In the genomic region with DNA sequence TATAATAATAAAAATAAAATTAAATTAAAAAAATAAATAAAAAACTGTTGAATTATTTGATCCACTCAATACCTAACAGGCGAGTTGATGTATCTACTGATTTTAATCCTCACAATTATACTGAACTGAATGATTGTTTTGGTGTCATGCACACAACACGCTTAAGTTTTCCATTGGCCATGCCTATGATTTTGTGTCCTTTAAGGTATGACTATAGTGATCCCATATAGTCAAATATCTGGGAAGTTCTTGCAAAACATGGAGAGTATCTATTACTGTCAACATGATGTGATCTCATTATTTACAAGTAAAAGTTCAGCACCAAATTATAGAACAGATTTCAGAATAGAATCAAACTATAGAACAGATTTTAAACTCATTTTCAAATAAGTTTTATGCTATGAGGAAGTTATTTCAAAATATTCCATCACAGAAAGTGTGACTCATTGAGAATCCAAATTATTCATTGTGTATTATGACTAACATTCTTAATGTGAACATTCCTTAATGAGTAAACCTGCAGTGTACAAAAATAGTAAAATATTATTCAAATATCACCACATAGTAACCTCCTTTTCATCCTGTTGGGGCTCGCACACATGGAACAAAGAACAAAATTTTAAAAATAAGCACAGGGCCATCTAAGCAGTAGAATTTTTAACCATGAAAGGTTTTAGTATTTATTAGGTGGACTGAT, we compare ENCODE assay signal across 16 cellular contexts.
DNase-seq lines count a peak whose midpoint lies in the region; ATAC-seq and TF ChIP-seq lines count a peak whose summit lies in the region.
"Had no signal": no experiment of that assay in that cellular context is flagged by ENCODE, and none has a peak within 500 bp of the region (broad histone marks: within the 10 kb centered on the region; RNA-seq: fewer than 3 reads in every experiment).

No MANE protein-coding gene starts in this region.

- no peaks in the 10 kb centered on the region for H4K20me1 ChIP-seq in fibroblast of lung (ENCODE audit: control insufficient read depth, extremely low read depth, insufficient read depth, low read length)

- H3K4me1 ChIP-seq in RWPE2 (ENCODE audit: insufficient read depth, poor library complexity, severe bottlenecking) = peaks cover 19% of the 10 kb centered on the region
- peaks cover 4% of the 10 kb centered on the region for H3K4me1 ChIP-seq in fibroblast of lung (ENCODE audit: control insufficient read depth, extremely low read depth, insufficient read depth, low read length)

- peak overlapping the region; percentile 93 for H3K27ac ChIP-seq in RWPE2 (ENCODE audit: poor library complexity, severe bottlenecking)
- H3K27ac ChIP-seq in fibroblast of lung (ENCODE audit: insufficient read depth, low read length) = peak overlapping the region; percentile 66
- H3K27ac ChIP-seq: tibial artery had no signal

- DNase-seq in ELR (ENCODE audit: low read depth) (peak; percentile 75), RWPE2 (ENCODE audit: low spot score) (no peak), fibroblast of lung (ENCODE audit: low read depth in 2 of 2) (peak; percentile 64 to 69), renal cortical epithelial cell (ENCODE audit: low read depth) (peak; percentile 91), GOT3 (lab: John Stamatoyannopoulos, UW) (no peak), germinal center (ENCODE audit: low spot score) (no peak), ureter (ENCODE audit: low spot score) (no peak)
- DNase-seq: activated effector memory CD4-positive, alpha-beta T cell treated with anti-CD3 and anti-CD28 coated beads, Interleukin-2, amount 50 U/mL, for 16 hours; CD4-positive, alpha-beta T cell; effector CD8-positive, alpha-beta T cell; left colon; naive B cell; NCI-H1105 treated with DMSO at 0.1 percent for 48 hours; tibial artery had no signal

- no peak overlapping the region for H2AFZ ChIP-seq in fibroblast of lung (ENCODE audit: low read length)

- H3K27me3 ChIP-seq in RWPE2 (ENCODE audit: insufficient read depth, poor library complexity, severe bottlenecking) (no peaks in the 10 kb centered on the region), fibroblast of lung (ENCODE audit: control insufficient read depth, insufficient read depth, low read length) (no peaks in the 10 kb centered on the region)
- H3K27me3 ChIP-seq: tibial artery had no signal

- H3K9me3 ChIP-seq in RWPE2 (ENCODE audit: severe bottlenecking) = no peaks in the 10 kb centered on the region
- H3K9me3 ChIP-seq in fibroblast of lung (ENCODE audit: control insufficient read depth, insufficient read depth, low read depth, low read length) = no peaks in the 10 kb centered on the region
- H3K9me3 ChIP-seq: tibial artery had no signal

- no peak for TF ChIP-seq POLR2A in GM18505 (IDR thresholded peaks at IDR 0.05; ENCODE audit: borderline replicate concordance, extremely low read depth, insufficient read depth, insufficient read length)

- no peaks in the 10 kb centered on the region for H3K79me2 ChIP-seq in fibroblast of lung (ENCODE audit: control insufficient read depth, insufficient read depth, low read length)

- H3K4me2 ChIP-seq in fibroblast of lung (ENCODE audit: extremely low read depth, insufficient read depth, low read length) = peak overlapping the region; percentile 25

- H3K4me3 ChIP-seq in RWPE2 (ENCODE audit: severe bottlenecking) (no peak overlapping the region), fibroblast of lung (replicated peaks in 1 of 4; ENCODE audit: control extremely low read depth in 1 of 4, insufficient read depth in 1 of 4, low read depth in 3 of 4, low read length in 4 of 4) (no peak overlapping the region)
- H3K4me3 ChIP-seq: tibial artery had no signal

- H3K36me3 ChIP-seq in RWPE2 (ENCODE audit: low read depth) (no peaks in the 10 kb centered on the region), fibroblast of lung (ENCODE audit: control insufficient read depth, insufficient read depth, low read length) (no peaks in the 10 kb centered on the region)
- H3K36me3 ChIP-seq: tibial artery had no signal

- H3K9ac ChIP-seq in fibroblast of lung (ENCODE audit: insufficient read depth, low read length) = no peak overlapping the region

- ATAC-seq in RWPE2 (ENCODE audit: low read depth) = peak; percentile 99
- no peak for ATAC-seq in GM18505 (IDR thresholded peaks at IDR 0.05; ENCODE audit: unreplicated experiment)
- ATAC-seq: left colon, SK-N-SH treated with all-trans-retinoic acid at 6 μM for 48 hours had no signal

- TF ChIP-seq CTCF in RWPE2 (IDR thresholded peaks at IDR 0.05; ENCODE audit: poor library complexity, severe bottlenecking) (no peak), fibroblast of lung (conservative IDR thresholded peaks at IDR 0.05 in 1 of 2, IDR thresholded peaks at IDR 0.05 in 1 of 2; ENCODE audit: low read depth in 1 of 2, low read length in 2 of 2) (no peak)

Comparison
In these comparisons a context has a peak if more than half of its experiments do, and no peak if none do; other contexts are left out.
1. DNase-seq: peak in ELR (single experiment), fibroblast of lung (2 of 2) and renal cortical epithelial cell (single experiment); none in RWPE2 (single experiment), GOT3 (single experiment), germinal center (single experiment) and ureter (single experiment).